Comparison of ENCODE assay signal across 1 cellular context in the genomic region with DNA sequence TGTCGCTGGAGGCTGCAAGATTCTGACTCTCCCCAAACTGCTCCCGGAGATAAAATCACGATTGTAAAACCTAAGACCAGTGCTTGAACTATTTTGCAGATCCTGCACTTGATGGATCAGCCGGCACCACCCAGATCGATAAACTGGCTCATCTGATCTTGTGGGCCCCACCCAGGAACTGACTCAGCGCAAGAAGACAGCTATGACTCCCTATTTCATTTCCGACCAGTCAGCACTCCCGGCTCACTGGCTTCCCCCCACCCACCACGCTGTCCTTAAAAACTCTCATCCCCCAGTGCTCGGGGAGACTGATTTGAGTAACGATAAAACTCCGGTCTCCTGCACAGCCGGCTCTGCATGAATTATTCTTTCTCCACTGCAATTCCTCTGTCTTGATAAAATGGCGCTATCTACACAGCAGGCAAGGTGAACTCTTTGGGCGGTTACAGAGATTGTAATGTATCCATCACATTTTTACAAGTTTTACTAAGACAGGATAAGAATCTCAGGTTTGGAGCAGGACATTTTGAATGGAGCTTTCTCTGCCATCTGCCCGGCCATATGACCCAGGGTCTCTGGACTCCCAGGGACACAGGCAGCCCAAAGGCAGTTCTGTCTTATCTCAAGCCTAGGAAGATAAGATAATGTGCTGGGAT.
TF ChIP-seq lines count a peak whose summit lies in the region.

No MANE protein-coding gene starts in this region.

TF ChIP-seq in K562, 482 proteins besides CTCF, POLR2A, EP300 and RAD21 (continued from another document and continues in another):
- TF ChIP-seq, protein P1, sequence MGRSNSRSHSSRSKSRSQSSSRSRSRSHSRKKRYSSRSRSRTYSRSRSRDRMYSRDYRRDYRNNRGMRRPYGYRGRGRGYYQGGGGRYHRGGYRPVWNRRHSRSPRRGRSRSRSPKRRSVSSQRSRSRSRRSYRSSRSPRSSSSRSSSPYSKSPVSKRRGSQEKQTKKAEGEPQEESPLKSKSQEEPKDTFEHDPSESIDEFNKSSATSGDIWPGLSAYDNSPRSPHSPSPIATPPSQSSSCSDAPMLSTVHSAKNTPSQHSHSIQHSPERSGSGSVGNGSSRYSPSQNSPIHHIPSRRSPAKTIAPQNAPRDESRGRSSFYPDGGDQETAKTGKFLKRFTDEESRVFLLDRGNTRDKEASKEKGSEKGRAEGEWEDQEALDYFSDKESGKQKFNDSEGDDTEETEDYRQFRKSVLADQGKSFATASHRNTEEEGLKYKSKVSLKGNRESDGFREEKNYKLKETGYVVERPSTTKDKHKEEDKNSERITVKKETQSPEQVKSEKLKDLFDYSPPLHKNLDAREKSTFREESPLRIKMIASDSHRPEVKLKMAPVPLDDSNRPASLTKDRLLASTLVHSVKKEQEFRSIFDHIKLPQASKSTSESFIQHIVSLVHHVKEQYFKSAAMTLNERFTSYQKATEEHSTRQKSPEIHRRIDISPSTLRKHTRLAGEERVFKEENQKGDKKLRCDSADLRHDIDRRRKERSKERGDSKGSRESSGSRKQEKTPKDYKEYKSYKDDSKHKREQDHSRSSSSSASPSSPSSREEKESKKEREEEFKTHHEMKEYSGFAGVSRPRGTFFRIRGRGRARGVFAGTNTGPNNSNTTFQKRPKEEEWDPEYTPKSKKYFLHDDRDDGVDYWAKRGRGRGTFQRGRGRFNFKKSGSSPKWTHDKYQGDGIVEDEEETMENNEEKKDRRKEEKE (IDR thresholded peaks at IDR 0.05; ENCODE audit: borderline replicate concordance in 1 of 2, control insufficient read depth in 1 of 2, low read depth in 2 of 2, low read length in 1 of 2), result no peak
- TF ChIP-seq ZC3H4 (CRISPR knock-in tag; IDR thresholded peaks at IDR 0.05; ENCODE audit: borderline replicate concordance) (no peak), ELF1 (tag; IDR thresholded peaks at IDR 0.05) (no peak), SIN3A (IDR thresholded peaks at IDR 0.05; ENCODE audit: borderline replicate concordance in 2 of 2, control insufficient read depth in 1 of 2, low read depth in 2 of 2, low read length in 2 of 2) (no peak), SUPT5H (IDR thresholded peaks at IDR 0.05) (peak; percentile 43; the same call in 1 of the 2 replicates), ADNP (tag; IDR thresholded peaks at IDR 0.05) (peak; percentile 70), ARID1B (IDR thresholded peaks at IDR 0.05) (peak; percentile 92), DMBX1 (CRISPR knock-in tag; IDR thresholded peaks at IDR 0.05; ENCODE audit: borderline replicate concordance) (no peak), U2AF2 (optimal IDR thresholded peaks at IDR 0.05; ENCODE audit: low read depth, low read length) (no peak), MBD2 (IDR thresholded peaks at IDR 0.05; ENCODE audit: borderline replicate concordance, low read depth) (0 out of 2 replicates have a peak, but pooled peaks have one; percentile 44), ZNF253 (CRISPR knock-in tag; conservative IDR thresholded peaks at IDR 0.05) (no peak)
- TF ChIP-seq, protein P2, sequence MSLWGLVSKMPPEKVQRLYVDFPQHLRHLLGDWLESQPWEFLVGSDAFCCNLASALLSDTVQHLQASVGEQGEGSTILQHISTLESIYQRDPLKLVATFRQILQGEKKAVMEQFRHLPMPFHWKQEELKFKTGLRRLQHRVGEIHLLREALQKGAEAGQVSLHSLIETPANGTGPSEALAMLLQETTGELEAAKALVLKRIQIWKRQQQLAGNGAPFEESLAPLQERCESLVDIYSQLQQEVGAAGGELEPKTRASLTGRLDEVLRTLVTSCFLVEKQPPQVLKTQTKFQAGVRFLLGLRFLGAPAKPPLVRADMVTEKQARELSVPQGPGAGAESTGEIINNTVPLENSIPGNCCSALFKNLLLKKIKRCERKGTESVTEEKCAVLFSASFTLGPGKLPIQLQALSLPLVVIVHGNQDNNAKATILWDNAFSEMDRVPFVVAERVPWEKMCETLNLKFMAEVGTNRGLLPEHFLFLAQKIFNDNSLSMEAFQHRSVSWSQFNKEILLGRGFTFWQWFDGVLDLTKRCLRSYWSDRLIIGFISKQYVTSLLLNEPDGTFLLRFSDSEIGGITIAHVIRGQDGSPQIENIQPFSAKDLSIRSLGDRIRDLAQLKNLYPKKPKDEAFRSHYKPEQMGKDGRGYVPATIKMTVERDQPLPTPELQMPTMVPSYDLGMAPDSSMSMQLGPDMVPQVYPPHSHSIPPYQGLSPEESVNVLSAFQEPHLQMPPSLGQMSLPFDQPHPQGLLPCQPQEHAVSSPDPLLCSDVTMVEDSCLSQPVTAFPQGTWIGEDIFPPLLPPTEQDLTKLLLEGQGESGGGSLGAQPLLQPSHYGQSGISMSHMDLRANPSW (CRISPR knock-in tag; IDR thresholded peaks at IDR 0.05), result no peak
- TF ChIP-seq, protein P3, sequence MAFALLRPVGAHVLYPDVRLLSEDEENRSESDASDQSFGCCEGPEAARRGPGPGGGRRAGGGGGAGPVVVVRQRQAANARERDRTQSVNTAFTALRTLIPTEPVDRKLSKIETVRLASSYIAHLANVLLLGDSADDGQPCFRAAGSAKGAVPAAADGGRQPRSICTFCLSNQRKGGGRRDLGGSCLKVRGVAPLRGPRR (CRISPR knock-in tag; IDR thresholded peaks at IDR 0.05), result no peak
- TF ChIP-seq, protein P4, sequence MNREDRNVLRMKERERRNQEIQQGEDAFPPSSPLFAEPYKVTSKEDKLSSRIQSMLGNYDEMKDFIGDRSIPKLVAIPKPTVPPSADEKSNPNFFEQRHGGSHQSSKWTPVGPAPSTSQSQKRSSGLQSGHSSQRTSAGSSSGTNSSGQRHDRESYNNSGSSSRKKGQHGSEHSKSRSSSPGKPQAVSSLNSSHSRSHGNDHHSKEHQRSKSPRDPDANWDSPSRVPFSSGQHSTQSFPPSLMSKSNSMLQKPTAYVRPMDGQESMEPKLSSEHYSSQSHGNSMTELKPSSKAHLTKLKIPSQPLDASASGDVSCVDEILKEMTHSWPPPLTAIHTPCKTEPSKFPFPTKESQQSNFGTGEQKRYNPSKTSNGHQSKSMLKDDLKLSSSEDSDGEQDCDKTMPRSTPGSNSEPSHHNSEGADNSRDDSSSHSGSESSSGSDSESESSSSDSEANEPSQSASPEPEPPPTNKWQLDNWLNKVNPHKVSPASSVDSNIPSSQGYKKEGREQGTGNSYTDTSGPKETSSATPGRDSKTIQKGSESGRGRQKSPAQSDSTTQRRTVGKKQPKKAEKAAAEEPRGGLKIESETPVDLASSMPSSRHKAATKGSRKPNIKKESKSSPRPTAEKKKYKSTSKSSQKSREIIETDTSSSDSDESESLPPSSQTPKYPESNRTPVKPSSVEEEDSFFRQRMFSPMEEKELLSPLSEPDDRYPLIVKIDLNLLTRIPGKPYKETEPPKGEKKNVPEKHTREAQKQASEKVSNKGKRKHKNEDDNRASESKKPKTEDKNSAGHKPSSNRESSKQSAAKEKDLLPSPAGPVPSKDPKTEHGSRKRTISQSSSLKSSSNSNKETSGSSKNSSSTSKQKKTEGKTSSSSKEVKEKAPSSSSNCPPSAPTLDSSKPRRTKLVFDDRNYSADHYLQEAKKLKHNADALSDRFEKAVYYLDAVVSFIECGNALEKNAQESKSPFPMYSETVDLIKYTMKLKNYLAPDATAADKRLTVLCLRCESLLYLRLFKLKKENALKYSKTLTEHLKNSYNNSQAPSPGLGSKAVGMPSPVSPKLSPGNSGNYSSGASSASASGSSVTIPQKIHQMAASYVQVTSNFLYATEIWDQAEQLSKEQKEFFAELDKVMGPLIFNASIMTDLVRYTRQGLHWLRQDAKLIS (CRISPR knock-in tag; IDR thresholded peaks at IDR 0.05), result no peak
- TF ChIP-seq, protein P5, sequence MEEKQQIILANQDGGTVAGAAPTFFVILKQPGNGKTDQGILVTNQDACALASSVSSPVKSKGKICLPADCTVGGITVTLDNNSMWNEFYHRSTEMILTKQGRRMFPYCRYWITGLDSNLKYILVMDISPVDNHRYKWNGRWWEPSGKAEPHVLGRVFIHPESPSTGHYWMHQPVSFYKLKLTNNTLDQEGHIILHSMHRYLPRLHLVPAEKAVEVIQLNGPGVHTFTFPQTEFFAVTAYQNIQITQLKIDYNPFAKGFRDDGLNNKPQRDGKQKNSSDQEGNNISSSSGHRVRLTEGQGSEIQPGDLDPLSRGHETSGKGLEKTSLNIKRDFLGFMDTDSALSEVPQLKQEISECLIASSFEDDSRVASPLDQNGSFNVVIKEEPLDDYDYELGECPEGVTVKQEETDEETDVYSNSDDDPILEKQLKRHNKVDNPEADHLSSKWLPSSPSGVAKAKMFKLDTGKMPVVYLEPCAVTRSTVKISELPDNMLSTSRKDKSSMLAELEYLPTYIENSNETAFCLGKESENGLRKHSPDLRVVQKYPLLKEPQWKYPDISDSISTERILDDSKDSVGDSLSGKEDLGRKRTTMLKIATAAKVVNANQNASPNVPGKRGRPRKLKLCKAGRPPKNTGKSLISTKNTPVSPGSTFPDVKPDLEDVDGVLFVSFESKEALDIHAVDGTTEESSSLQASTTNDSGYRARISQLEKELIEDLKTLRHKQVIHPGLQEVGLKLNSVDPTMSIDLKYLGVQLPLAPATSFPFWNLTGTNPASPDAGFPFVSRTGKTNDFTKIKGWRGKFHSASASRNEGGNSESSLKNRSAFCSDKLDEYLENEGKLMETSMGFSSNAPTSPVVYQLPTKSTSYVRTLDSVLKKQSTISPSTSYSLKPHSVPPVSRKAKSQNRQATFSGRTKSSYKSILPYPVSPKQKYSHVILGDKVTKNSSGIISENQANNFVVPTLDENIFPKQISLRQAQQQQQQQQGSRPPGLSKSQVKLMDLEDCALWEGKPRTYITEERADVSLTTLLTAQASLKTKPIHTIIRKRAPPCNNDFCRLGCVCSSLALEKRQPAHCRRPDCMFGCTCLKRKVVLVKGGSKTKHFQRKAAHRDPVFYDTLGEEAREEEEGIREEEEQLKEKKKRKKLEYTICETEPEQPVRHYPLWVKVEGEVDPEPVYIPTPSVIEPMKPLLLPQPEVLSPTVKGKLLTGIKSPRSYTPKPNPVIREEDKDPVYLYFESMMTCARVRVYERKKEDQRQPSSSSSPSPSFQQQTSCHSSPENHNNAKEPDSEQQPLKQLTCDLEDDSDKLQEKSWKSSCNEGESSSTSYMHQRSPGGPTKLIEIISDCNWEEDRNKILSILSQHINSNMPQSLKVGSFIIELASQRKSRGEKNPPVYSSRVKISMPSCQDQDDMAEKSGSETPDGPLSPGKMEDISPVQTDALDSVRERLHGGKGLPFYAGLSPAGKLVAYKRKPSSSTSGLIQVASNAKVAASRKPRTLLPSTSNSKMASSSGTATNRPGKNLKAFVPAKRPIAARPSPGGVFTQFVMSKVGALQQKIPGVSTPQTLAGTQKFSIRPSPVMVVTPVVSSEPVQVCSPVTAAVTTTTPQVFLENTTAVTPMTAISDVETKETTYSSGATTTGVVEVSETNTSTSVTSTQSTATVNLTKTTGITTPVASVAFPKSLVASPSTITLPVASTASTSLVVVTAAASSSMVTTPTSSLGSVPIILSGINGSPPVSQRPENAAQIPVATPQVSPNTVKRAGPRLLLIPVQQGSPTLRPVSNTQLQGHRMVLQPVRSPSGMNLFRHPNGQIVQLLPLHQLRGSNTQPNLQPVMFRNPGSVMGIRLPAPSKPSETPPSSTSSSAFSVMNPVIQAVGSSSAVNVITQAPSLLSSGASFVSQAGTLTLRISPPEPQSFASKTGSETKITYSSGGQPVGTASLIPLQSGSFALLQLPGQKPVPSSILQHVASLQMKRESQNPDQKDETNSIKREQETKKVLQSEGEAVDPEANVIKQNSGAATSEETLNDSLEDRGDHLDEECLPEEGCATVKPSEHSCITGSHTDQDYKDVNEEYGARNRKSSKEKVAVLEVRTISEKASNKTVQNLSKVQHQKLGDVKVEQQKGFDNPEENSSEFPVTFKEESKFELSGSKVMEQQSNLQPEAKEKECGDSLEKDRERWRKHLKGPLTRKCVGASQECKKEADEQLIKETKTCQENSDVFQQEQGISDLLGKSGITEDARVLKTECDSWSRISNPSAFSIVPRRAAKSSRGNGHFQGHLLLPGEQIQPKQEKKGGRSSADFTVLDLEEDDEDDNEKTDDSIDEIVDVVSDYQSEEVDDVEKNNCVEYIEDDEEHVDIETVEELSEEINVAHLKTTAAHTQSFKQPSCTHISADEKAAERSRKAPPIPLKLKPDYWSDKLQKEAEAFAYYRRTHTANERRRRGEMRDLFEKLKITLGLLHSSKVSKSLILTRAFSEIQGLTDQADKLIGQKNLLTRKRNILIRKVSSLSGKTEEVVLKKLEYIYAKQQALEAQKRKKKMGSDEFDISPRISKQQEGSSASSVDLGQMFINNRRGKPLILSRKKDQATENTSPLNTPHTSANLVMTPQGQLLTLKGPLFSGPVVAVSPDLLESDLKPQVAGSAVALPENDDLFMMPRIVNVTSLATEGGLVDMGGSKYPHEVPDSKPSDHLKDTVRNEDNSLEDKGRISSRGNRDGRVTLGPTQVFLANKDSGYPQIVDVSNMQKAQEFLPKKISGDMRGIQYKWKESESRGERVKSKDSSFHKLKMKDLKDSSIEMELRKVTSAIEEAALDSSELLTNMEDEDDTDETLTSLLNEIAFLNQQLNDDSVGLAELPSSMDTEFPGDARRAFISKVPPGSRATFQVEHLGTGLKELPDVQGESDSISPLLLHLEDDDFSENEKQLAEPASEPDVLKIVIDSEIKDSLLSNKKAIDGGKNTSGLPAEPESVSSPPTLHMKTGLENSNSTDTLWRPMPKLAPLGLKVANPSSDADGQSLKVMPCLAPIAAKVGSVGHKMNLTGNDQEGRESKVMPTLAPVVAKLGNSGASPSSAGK (IDR thresholded peaks at IDR 0.05), result peak; percentile 32; the same call in 1 of the 2 replicates
- TF ChIP-seq, protein P6, sequence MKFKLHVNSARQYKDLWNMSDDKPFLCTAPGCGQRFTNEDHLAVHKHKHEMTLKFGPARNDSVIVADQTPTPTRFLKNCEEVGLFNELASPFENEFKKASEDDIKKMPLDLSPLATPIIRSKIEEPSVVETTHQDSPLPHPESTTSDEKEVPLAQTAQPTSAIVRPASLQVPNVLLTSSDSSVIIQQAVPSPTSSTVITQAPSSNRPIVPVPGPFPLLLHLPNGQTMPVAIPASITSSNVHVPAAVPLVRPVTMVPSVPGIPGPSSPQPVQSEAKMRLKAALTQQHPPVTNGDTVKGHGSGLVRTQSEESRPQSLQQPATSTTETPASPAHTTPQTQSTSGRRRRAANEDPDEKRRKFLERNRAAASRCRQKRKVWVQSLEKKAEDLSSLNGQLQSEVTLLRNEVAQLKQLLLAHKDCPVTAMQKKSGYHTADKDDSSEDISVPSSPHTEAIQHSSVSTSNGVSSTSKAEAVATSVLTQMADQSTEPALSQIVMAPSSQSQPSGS (CRISPR knock-in tag; IDR thresholded peaks at IDR 0.05), result no peak
- TF ChIP-seq, protein P7, sequence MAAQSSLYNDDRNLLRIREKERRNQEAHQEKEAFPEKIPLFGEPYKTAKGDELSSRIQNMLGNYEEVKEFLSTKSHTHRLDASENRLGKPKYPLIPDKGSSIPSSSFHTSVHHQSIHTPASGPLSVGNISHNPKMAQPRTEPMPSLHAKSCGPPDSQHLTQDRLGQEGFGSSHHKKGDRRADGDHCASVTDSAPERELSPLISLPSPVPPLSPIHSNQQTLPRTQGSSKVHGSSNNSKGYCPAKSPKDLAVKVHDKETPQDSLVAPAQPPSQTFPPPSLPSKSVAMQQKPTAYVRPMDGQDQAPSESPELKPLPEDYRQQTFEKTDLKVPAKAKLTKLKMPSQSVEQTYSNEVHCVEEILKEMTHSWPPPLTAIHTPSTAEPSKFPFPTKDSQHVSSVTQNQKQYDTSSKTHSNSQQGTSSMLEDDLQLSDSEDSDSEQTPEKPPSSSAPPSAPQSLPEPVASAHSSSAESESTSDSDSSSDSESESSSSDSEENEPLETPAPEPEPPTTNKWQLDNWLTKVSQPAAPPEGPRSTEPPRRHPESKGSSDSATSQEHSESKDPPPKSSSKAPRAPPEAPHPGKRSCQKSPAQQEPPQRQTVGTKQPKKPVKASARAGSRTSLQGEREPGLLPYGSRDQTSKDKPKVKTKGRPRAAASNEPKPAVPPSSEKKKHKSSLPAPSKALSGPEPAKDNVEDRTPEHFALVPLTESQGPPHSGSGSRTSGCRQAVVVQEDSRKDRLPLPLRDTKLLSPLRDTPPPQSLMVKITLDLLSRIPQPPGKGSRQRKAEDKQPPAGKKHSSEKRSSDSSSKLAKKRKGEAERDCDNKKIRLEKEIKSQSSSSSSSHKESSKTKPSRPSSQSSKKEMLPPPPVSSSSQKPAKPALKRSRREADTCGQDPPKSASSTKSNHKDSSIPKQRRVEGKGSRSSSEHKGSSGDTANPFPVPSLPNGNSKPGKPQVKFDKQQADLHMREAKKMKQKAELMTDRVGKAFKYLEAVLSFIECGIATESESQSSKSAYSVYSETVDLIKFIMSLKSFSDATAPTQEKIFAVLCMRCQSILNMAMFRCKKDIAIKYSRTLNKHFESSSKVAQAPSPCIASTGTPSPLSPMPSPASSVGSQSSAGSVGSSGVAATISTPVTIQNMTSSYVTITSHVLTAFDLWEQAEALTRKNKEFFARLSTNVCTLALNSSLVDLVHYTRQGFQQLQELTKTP (IDR thresholded peaks at IDR 0.05; ENCODE audit: low read depth in 1 of 2, partially characterized antibody in 2 of 2), result peak in 1 of 2 experiments; percentile 77
